8 cellular contexts compared by ENCODE assay signal in genomic region chr17:45385331-45385997, GRCh38. TPM values are rescaled to one million over a fixed set of nuclear protein-coding genes. Genes with fewer than 3 reads are reported as not detected.
DNase-seq lines count a peak whose midpoint lies in the region; ATAC-seq and TF ChIP-seq lines count a peak whose summit lies in the region.

No MANE protein-coding gene starts in this region.

- H3K4me1 Mint-ChIP-seq in activated CD4-positive, alpha-beta memory T cell treated with anti-CD3 and anti-CD28 coated beads, Interleukin-2, amount 10 ng/mL, durations not matched to agents 7 days and 5 days: peaks cover 20% of the 10 kb centered on the region

- DNase-seq in DMS 273 treated with DMSO at 0.1 percent for 48 hours (lab: John Stamatoyannopoulos, UW) (peak; percentile 66), HL-60 (ENCODE audit: low read depth in 1 of 2, low spot score in 1 of 2) (peak; percentile 68 to 89), NCI-H82 (lab: John Stamatoyannopoulos, UW) (peak; percentile 94), dermis blood vessel endothelial cell (peak; percentile 90), lung (ENCODE audit: low spot score) (peak; percentile 92)
- DNase-seq in activated CD4-positive, alpha-beta memory T cell treated with anti-CD3 and anti-CD28 coated beads, Interleukin-2, amount 10 ng/mL, durations not matched to agents 7 days and 5 days: peak; percentile 90
- peak; percentile 71 for DNase-seq in stimulated activated CD8-positive, alpha-beta memory T cell treated with anti-CD3 and anti-CD28 coated beads, Interleukin-12 subunit alpha, Interleukin-12 subunit beta, amount 100 ng/mL, for 4 hours (ENCODE audit: low read depth)

- peaks cover 28% of the 10 kb centered on the region for H3K27me3 Mint-ChIP-seq in activated CD4-positive, alpha-beta memory T cell treated with anti-CD3 and anti-CD28 coated beads, Interleukin-2, amount 10 ng/mL, durations not matched to agents 7 days and 5 days

- TF ChIP-seq CTCF in HL-60 (IDR thresholded peaks at IDR 0.05; ENCODE audit: insufficient read depth, low read length) (peak; percentile 91), lung (IDR thresholded peaks at IDR 0.05; ENCODE audit: control extremely low read depth, extremely low read depth) (peak; percentile 99)

- H3K4me3 ChIP-seq in HL-60 (replicated peaks; ENCODE audit: insufficient read depth, low read length) (no peak overlapping the region), lung (no peak overlapping the region)

- POLR2A ChIA-PET in activated CD4-positive, alpha-beta memory T cell treated with anti-CD3 and anti-CD28 coated beads, Interleukin-2, amount 10 ng/mL, durations not matched to agents 7 days and 5 days (lab: Charles Lee): interaction anchor here (0.6 to 2.2 kb wide), 5 partner anchors 68 to 164 kb away, joined by 3 to 19 read pairs (median 5); partner anchors contain the start of genes FMNL1 and MAP3K14

- ATAC-seq in lung (ENCODE audit: insufficient read depth, low FRiP score) (peak; percentile 88), HG03457 (IDR thresholded peaks at IDR 0.05; ENCODE audit: unreplicated experiment) (no peak)

- 10 to 13% methylated on average over 13 of the region's 13 CpGs for WGBS in lung, 2 donors

- CTCF ChIA-PET in activated CD4-positive, alpha-beta memory T cell treated with anti-CD3 and anti-CD28 coated beads, Interleukin-2, amount 10 ng/mL, durations not matched to agents 7 days and 5 days (lab: Charles Lee): interaction anchor here (0.5 to 5.2 kb wide), 23 partner anchors 9 to 414 kb away, joined by 3 to 114 read pairs (median 5); partner anchors contain the start of gene MAP3K14

- H3K27ac Mint-ChIP-seq in activated CD4-positive, alpha-beta memory T cell treated with anti-CD3 and anti-CD28 coated beads, Interleukin-2, amount 10 ng/mL, durations not matched to agents 7 days and 5 days: no peak overlapping the region

- H3K4me1 ChIP-seq in lung (ENCODE audit: control insufficient read depth in 2 of 2, insufficient read depth in 2 of 2, low read length in 2 of 2): no peaks in the 10 kb centered on the region

- H3K4me3 Mint-ChIP-seq in activated CD4-positive, alpha-beta memory T cell treated with anti-CD3 and anti-CD28 coated beads, Interleukin-2, amount 10 ng/mL, durations not matched to agents 7 days and 5 days: no peak overlapping the region

- H3K27ac ChIP-seq in HL-60 (replicated peaks) (no peak overlapping the region), lung (ENCODE audit: low read depth in 1 of 2, low read length in 1 of 2) (no peak overlapping the region)

- no peaks in the 10 kb centered on the region for H3K9me3 Mint-ChIP-seq in activated CD4-positive, alpha-beta memory T cell treated with anti-CD3 and anti-CD28 coated beads, Interleukin-2, amount 10 ng/mL, durations not matched to agents 7 days and 5 days

- no peaks in the 10 kb centered on the region for H3K36me3 Mint-ChIP-seq in activated CD4-positive, alpha-beta memory T cell treated with anti-CD3 and anti-CD28 coated beads, Interleukin-2, amount 10 ng/mL, durations not matched to agents 7 days and 5 days (ENCODE audit: low read depth)

- H3K27me3 ChIP-seq in HL-60 (ENCODE audit: insufficient read depth, poor library complexity, severe bottlenecking) (no peaks in the 10 kb centered on the region), lung (ENCODE audit: control insufficient read depth, insufficient read depth) (no peaks in the 10 kb centered on the region)

- H3K36me3 ChIP-seq in lung (ENCODE audit: control insufficient read depth in 2 of 2, insufficient read depth in 2 of 2, low read length in 2 of 2): no peaks in the 10 kb centered on the region

- H3K9me3 ChIP-seq in lung (ENCODE audit: control insufficient read depth in 2 of 2, insufficient read depth in 1 of 2, low read length in 1 of 2): no peaks in the 10 kb centered on the region

RNA-seq across cellular contexts. Expression of gene ARHGAP27, which starts 47.2 kb away (rescaled TPM):
- 10 to 100 TPM; 81.4 to 84.4 TPM for total RNA-seq in activated CD4-positive, alpha-beta memory T cell treated with anti-CD3 and anti-CD28 coated beads, Interleukin-2, amount 10 ng/mL, durations not matched to agents 7 days and 5 days
- total RNA-seq in dermis blood vessel endothelial cell (61.8 and 66.5 TPM in 2 replicates), lung (10 to 100 TPM; 42.4 to 85.8 TPM)
- 10 to 100 TPM; 56.1 to 67.6 TPM for polyA plus RNA-seq in lung
